In genomic region chrX:120773801-120774200, GRCh38 we compare ENCODE assay signal across 17 cellular contexts.
"Had no signal": no experiment of that assay in that cellular context is flagged by ENCODE, and none has a peak within 500 bp of the region (broad histone marks: within the 10 kb centered on the region; RNA-seq: fewer than 3 reads in every experiment).

No MANE protein-coding gene starts in this region.

- H3K27me3 ChIP-seq: colonic mucosa, esophagus squamous epithelium, stomach had no signal

- H3K4me3 Mint-ChIP-seq: immature natural killer cell, natural killer cell, neural crest cell had no signal

- ATAC-seq: natural killer cell had no signal

- FAIRE-seq: keratinocyte, small intestine, urothelium cell line had no signal

- H3K27ac ChIP-seq: colonic mucosa, esophagus squamous epithelium, stomach had no signal

- H3K36me3 Mint-ChIP-seq: immature natural killer cell, natural killer cell had no signal

- H3K4me3 ChIP-seq: colonic mucosa, esophagus squamous epithelium, lung, stomach had no signal

- H3K4me1 Mint-ChIP-seq: immature natural killer cell, natural killer cell had no signal

- H3K4me1 ChIP-seq: colonic mucosa, esophagus squamous epithelium, stomach had no signal

- H3K27ac Mint-ChIP-seq: immature natural killer cell, natural killer cell had no signal

- DNase-seq: colonic mucosa; dermis blood vessel endothelial cell; esophagus squamous epithelium; foreskin fibroblast; immature natural killer cell; left ventricle myocardium superior; natural killer cell; posterior cingulate gyrus; small intestine; stimulated activated CD4-positive, alpha-beta T cell treated with anti-CD3 and anti-CD28 coated beads, Interleukin-12 subunit alpha, Interleukin-12 subunit beta, amount 100 ng/mL, for 4 hours; stimulated activated naive CD4-positive, alpha-beta T cell; stomach; trophoblast cell had no signal

- H3K9me3 ChIP-seq: colonic mucosa, esophagus squamous epithelium, stomach had no signal

- H3K36me3 ChIP-seq: colonic mucosa, esophagus squamous epithelium, stomach had no signal

- H3K9me3 Mint-ChIP-seq: immature natural killer cell, natural killer cell had no signal
